Comparison of ENCODE assay signal across 22 cellular contexts in genomic region chr15:67606742-67607141, GRCh38.
DNase-seq lines count a peak whose midpoint lies in the region; ATAC-seq, FAIRE-seq and TF ChIP-seq lines count a peak whose summit lies in the region.
"Had no signal": no experiment of that assay in that cellular context is flagged by ENCODE, and none has a peak within 500 bp of the region (broad histone marks: within the 10 kb centered on the region; RNA-seq: fewer than 3 reads in every experiment).

No MANE protein-coding gene starts in this region.

- H3K27me3 ChIP-seq in GM12878 (replicated peaks in 1 of 2; ENCODE audit: control insufficient read depth in 2 of 2, insufficient read depth in 2 of 2, low read length in 1 of 2) (no peaks in the 10 kb centered on the region), sigmoid colon (no peaks in the 10 kb centered on the region)
- H3K27me3 ChIP-seq: BE2C, BLaER1 had no signal

- in situ Hi-C loops in GM12878 (cut with MboI): no loop called here

- TF ChIP-seq EP300 in GM12878 (IDR thresholded peaks at IDR 0.05; ENCODE audit: borderline replicate concordance in 1 of 2, control insufficient read depth in 1 of 2, low read depth in 2 of 2, low read length in 2 of 2): no peak
- no peak for TF ChIP-seq EP300 in sigmoid colon (IDR thresholded peaks at IDR 0.05)

- no peaks in the 10 kb centered on the region for H3K9me3 ChIP-seq in GM12878 (replicated peaks; ENCODE audit: control insufficient read depth, insufficient read depth, low read length)
- no peaks in the 10 kb centered on the region for H3K9me3 ChIP-seq in sigmoid colon
- H3K9me3 ChIP-seq: BE2C, BLaER1 had no signal

- no peak overlapping the region for H2AFZ ChIP-seq in GM12878 (ENCODE audit: control insufficient read depth, low read depth, low read length)

- no peak overlapping the region for H3K27ac Mint-ChIP-seq in glutamatergic neuron (ENCODE audit: unreplicated experiment)
- H3K27ac Mint-ChIP-seq: CD14-positive monocyte; CD4-positive, alpha-beta memory T cell; CD4-positive, CD25-positive, alpha-beta regulatory T cell had no signal

- H3K4me2 ChIP-seq in GM12878 (ENCODE audit: control insufficient read depth, insufficient read depth): no peak overlapping the region
- H3K4me2 ChIP-seq: BLaER1 had no signal

- H3K4me1 Mint-ChIP-seq in glutamatergic neuron (ENCODE audit: low read depth, unreplicated experiment): no peaks in the 10 kb centered on the region
- H3K4me1 Mint-ChIP-seq: CD14-positive monocyte; CD8-positive, alpha-beta memory T cell had no signal

- no TSS peak for BruUV-seq in GM12878 (replicated peaks; lab: Mats Ljungman, UMichigan)

- peaks cover 4% of the 10 kb centered on the region for H3K36me3 Mint-ChIP-seq in glutamatergic neuron (ENCODE audit: unreplicated experiment)

- no peaks in the 10 kb centered on the region for H3K27me3 Mint-ChIP-seq in glutamatergic neuron (ENCODE audit: unreplicated experiment)
- H3K27me3 Mint-ChIP-seq: CD4-positive, alpha-beta memory T cell; CD4-positive, CD25-positive, alpha-beta regulatory T cell; CD8-positive, alpha-beta memory T cell had no signal

- no peaks in the 10 kb centered on the region for H4K20me1 ChIP-seq in GM12878 (ENCODE audit: control insufficient read depth, insufficient read depth)
- H4K20me1 ChIP-seq: BLaER1 had no signal

- H3K4me1 ChIP-seq in GM12878 (ENCODE audit: control insufficient read depth, insufficient read depth, low read length) (no peaks in the 10 kb centered on the region), sigmoid colon (no peaks in the 10 kb centered on the region)
- H3K4me1 ChIP-seq: BE2C, BLaER1 had no signal

- DNase-seq in GM12891 (ENCODE audit: insufficient read length, low spot score): no peak
- DNase-seq in MV-4-11 (lab: John Stamatoyannopoulos, UW): peak; percentile 11
- DNase-seq in GM12878 (ENCODE audit: low read depth, low spot score): no peak
- DNase-seq in DMS153 (lab: John Stamatoyannopoulos, UW): no peak
- DNase-seq in sigmoid colon: no peak
- DNase-seq in glutamatergic neuron: no peak
- DNase-seq: 8988T; ACHN; BE2C; C1 segment of cervical spinal cord; CD4-positive, alpha-beta memory T cell; CD4-positive, CD25-positive, alpha-beta regulatory T cell; CD8-positive, alpha-beta memory T cell; COR-L47; DMS 273 treated with DMSO at 0.1 percent for 48 hours; DMS79 treated with DMSO at 0.1 percent for 48 hours; GDM1 had no signal

- 100% methylated on average over 1 of the region's 1 CpG for WGBS in GM12878 (ENCODE audit: insufficient coverage, insufficient replicate concordance, low lambda C conversion rate, missing lambda C conversion rate)
- WGBS in sigmoid colon, 2 donors: 97 to 98% methylated on average over 1 of the region's 1 CpG

- SMC1A ChIA-PET in GM12878 (lab: Charles Lee; ENCODE audit: uncharacterized antibody, unreplicated experiment): interaction anchor here (0.9 to 1.0 kb wide), 3 partner anchors 8 to 85 kb away, joined by 4 to 5 read pairs (median 4); no protein-coding TSS in a partner anchor

- 0 out of 3 replicates have a peak, but pooled peaks have one; percentile 19 for ATAC-seq in GM12878

- no peak overlapping the region for H3K9ac ChIP-seq in GM12878 (ENCODE audit: control insufficient read depth, insufficient read depth, low read length)
- H3K9ac ChIP-seq: BLaER1 had no signal

- no peak overlapping the region for H3K4me3 Mint-ChIP-seq in glutamatergic neuron (ENCODE audit: unreplicated experiment)
- H3K4me3 Mint-ChIP-seq: CD14-positive monocyte; CD4-positive, alpha-beta memory T cell; CD4-positive, CD25-positive, alpha-beta regulatory T cell; CD8-positive, alpha-beta memory T cell had no signal

- H3K9me3 Mint-ChIP-seq in glutamatergic neuron (ENCODE audit: unreplicated experiment): peaks cover 1% of the 10 kb centered on the region
- H3K9me3 Mint-ChIP-seq: CD14-positive monocyte; CD4-positive, alpha-beta memory T cell; CD4-positive, CD25-positive, alpha-beta regulatory T cell; CD8-positive, alpha-beta memory T cell had no signal

- TF ChIP-seq POLR2A in GM12891 (IDR thresholded peaks at IDR 0.05; ENCODE audit: low read depth, low read length) (no peak), GM12878 (IDR thresholded peaks at IDR 0.05; ENCODE audit: low read depth, low read length) (no peak), sigmoid colon (IDR thresholded peaks at IDR 0.05) (no peak)

- CTCF ChIA-PET in GM12878 (lab: Yijun Ruan, JAX): interaction anchor here (1.1 kb wide), 2 partner anchors 86 to 660 kb away, joined by 3 read pairs; partner anchors contain the start of gene C15orf61

- H3K27ac ChIP-seq in GM12878 (ENCODE audit: control insufficient read depth, insufficient read depth) (no peak overlapping the region), sigmoid colon (no peak overlapping the region)
- H3K27ac ChIP-seq: BLaER1 had no signal

- H3K4me3 ChIP-seq in GM12878: no peak overlapping the region
- H3K4me3 ChIP-seq in sigmoid colon: no peak overlapping the region
- H3K4me3 ChIP-seq: BLaER1 had no signal

- H3K36me3 ChIP-seq in GM12878 (ENCODE audit: control insufficient read depth in 2 of 2, insufficient read depth in 2 of 2, low read length in 1 of 2) (no peaks in the 10 kb centered on the region), sigmoid colon (peaks cover 0 to 5% (median 0%) of the 10 kb centered on the region in 4 donors)

- RAD21 ChIA-PET in GM12878 (lab: Charles Lee; ENCODE audit: unreplicated experiment): no interaction called here

- POLR2A ChIA-PET in GM12878 (lab: Charles Lee): interaction anchor here (0.6 kb wide), 1 partner anchor 15 kb away, joined by 4 read pairs; no protein-coding TSS in a partner anchor

- H3K79me2 ChIP-seq in GM12878 (ENCODE audit: control insufficient read depth, insufficient read depth, low read length): no peaks in the 10 kb centered on the region

- FAIRE-seq in G401.6 (lab: Jason Lieb, UNC): peak; percentile 33
- no peak for FAIRE-seq in GM12891 (lab: Jason Lieb, UNC)
- no peak for FAIRE-seq in GM12878 (lab: Jason Lieb, UNC)
- FAIRE-seq: A204.1, GM18507 had no signal

- intact Hi-C loops in GM12878 (cut with micrococcal nuclease; ENCODE audit: unreplicated experiment): loop anchor here (10.0 kb wide), 1 partner anchor 228 kb away; no protein-coding TSS in a partner anchor
- intact Hi-C loops in sigmoid colon (cut with DNase I): no loop called here

- no peak for TF ChIP-seq RAD21 in GM12878 (IDR thresholded peaks at IDR 0.05; ENCODE audit: insufficient read depth, low read depth, low read length)

- TF ChIP-seq CTCF in GM12878 (IDR thresholded peaks at IDR 0.05 in 2 of 3, conservative IDR thresholded peaks at IDR 0.05 in 1 of 3; ENCODE audit: control insufficient read depth in 2 of 3, extremely low read depth in 1 of 3, insufficient read depth in 1 of 3, low read depth in 3 of 3, low read length in 3 of 3) (no peak), sigmoid colon (IDR thresholded peaks at IDR 0.05) (no peak), glutamatergic neuron (IDR thresholded peaks at IDR 0.05; ENCODE audit: partially characterized antibody, unreplicated experiment) (no peak)

TF ChIP-seq in GM12891, 5 proteins besides CTCF, POLR2A, EP300 and RAD21:
- TF ChIP-seq SPI1 (IDR thresholded peaks at IDR 0.05; ENCODE audit: low read depth, low read length): peak; percentile 68
- no peak for TF ChIP-seq TAF1 (IDR thresholded peaks at IDR 0.05; ENCODE audit: low read depth, low read length)

TF ChIP-seq in GM12878, 131 proteins besides CTCF, POLR2A, EP300 and RAD21:
- peak; percentile 67 for TF ChIP-seq SPI1 (IDR thresholded peaks at IDR 0.05; ENCODE audit: borderline replicate concordance, insufficient read depth, low read depth, low read length)
- no peak for TF ChIP-seq CBFB (IDR thresholded peaks at IDR 0.05; ENCODE audit: low read depth)
- TF ChIP-seq MXI1 (IDR thresholded peaks at IDR 0.05; ENCODE audit: low read depth, low read length): no peak
- TF ChIP-seq CBX5 (IDR thresholded peaks at IDR 0.05; ENCODE audit: low read depth): no peak
TF ChIP-seq in GM12878: peak in this region for 1.
